In the genomic region with DNA sequence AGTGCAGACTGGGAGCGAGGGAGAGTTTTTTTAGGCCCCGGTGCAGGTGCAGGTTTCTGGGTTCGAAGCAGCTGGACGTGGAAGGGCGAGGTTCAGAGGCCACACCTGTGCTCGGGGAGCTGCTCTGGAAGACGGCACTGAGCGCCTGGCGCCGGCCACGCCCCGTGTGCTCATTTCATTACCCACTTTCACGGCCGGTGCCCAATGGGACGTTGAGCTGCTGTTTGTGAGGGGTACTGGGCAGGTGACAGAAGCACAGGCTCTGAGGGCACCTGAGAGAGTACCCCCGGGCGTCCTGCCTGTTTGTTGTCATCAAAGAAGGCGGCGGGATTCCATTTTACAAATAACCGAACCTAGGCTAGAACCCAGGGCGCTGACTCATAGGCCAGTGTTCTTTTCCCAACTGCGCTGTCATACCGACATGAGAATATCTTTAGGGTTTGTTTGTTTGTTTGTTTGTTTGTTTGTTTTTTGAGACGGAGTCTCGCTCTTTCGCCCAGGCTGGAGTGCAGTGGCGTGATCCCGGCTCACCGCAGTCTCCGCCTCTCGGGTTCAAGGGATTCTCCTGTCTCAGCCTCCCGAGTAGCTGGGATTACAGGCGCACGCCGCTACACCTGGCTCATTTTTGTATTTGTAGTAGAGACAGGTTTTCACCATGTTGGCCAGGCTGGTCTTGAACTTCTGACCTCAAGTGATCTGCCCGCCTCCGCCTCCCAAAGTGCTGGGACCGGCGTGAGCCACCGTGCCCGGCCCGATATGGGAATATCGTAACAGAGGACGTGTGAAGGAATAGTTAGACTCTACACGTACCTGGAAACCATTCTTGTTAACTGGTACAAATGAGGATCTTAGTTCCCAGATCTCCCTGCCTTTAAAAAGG, we compare ENCODE assay signal across 8 cellular contexts. TPM values are rescaled to one million over a fixed set of nuclear protein-coding genes. Genes with fewer than 3 reads are reported as not detected.
DNase-seq lines count a peak whose midpoint lies in the region; ATAC-seq and TF ChIP-seq lines count a peak whose summit lies in the region.

No MANE protein-coding gene starts in this region.

- TF ChIP-seq CTCF in GM12864 (IDR thresholded peaks at IDR 0.05; ENCODE audit: low read depth, low read length, missing control alignments) (no peak), HFFc6 (IDR thresholded peaks at IDR 0.05) (no peak), retinal pigment epithelial cell (conservative IDR thresholded peaks at IDR 0.05; ENCODE audit: low read depth, low read length) (no peak), omental fat pad (IDR thresholded peaks at IDR 0.05) (no peak)

- H3K9me3 Mint-ChIP-seq in HFFc6: no peaks in the 10 kb centered on the region
- no peaks in the 10 kb centered on the region for H3K9me3 Mint-ChIP-seq in activated T-helper 17 cell treated with anti-CD3 and anti-CD28 coated beads, Interleukin-2, amount 50 U/mL, for 72 hours

- intact Hi-C loops in head of caudate nucleus (cut with DNase I): loop anchor here (10.0 kb wide), 1 partner anchor 99 kb away; a partner anchor contains a TSS

- no peaks in the 10 kb centered on the region; the same call in 1 of the 2 replicates for H3K27me3 Mint-ChIP-seq in HFFc6 (ENCODE audit: insufficient read depth)
- no peaks in the 10 kb centered on the region for H3K27me3 Mint-ChIP-seq in activated T-helper 17 cell treated with anti-CD3 and anti-CD28 coated beads, Interleukin-2, amount 50 U/mL, for 72 hours

- H3K4me3 Mint-ChIP-seq in HFFc6: peak overlapping the region; percentile 99
- peak overlapping the region; percentile 91 for H3K4me3 Mint-ChIP-seq in activated T-helper 17 cell treated with anti-CD3 and anti-CD28 coated beads, Interleukin-2, amount 50 U/mL, for 72 hours

- no peaks in the 10 kb centered on the region for H3K36me3 Mint-ChIP-seq in HFFc6 (ENCODE audit: low read depth)
- no peaks in the 10 kb centered on the region for H3K36me3 Mint-ChIP-seq in activated T-helper 17 cell treated with anti-CD3 and anti-CD28 coated beads, Interleukin-2, amount 50 U/mL, for 72 hours (ENCODE audit: low read depth)

- DNase-seq in GM12864 (ENCODE audit: low read depth) (peak; percentile 38), HFFc6 (no peak), NCI-H2227 treated with DMSO at 0.1 percent for 48 hours (lab: John Stamatoyannopoulos, UW) (peak; percentile 48), head of caudate nucleus (peak in 28 of 42 donors; percentile 11 to 68 (median 40)), retinal pigment epithelial cell (ENCODE audit: low read depth) (no peak), superior temporal gyrus (ENCODE audit: extremely low spot score) (no peak), omental fat pad (ENCODE audit: low spot score) (no peak)

- no peak overlapping the region for H3K27ac Mint-ChIP-seq in HFFc6
- peak overlapping the region; percentile 80 for H3K27ac Mint-ChIP-seq in activated T-helper 17 cell treated with anti-CD3 and anti-CD28 coated beads, Interleukin-2, amount 50 U/mL, for 72 hours

- H3K4me3 ChIP-seq in GM12864 (ENCODE audit: low read depth, low read length) (peak overlapping the region; percentile 84), retinal pigment epithelial cell (ENCODE audit: low read length) (peak overlapping the region; percentile 68)

- ATAC-seq in activated T-helper 17 cell treated with anti-CD3 and anti-CD28 coated beads, Interleukin-2, amount 50 U/mL, for 72 hours (replicated peaks): peak; percentile 70
- no peak for ATAC-seq in omental fat pad (ENCODE audit: low FRiP score)

- peaks cover 20% of the 10 kb centered on the region for H3K4me1 Mint-ChIP-seq in HFFc6 (ENCODE audit: low read depth)
- H3K4me1 Mint-ChIP-seq in activated T-helper 17 cell treated with anti-CD3 and anti-CD28 coated beads, Interleukin-2, amount 50 U/mL, for 72 hours: no peaks in the 10 kb centered on the region

RNA-seq across cellular contexts. Expression of a gene that starts 16.6 kb away (rescaled TPM):
- under 1 TPM in 5 of 6 experiments, not detected in 1; 0.13 to 0.94 (median 0.33) TPM for total RNA-seq in HFFc6 (2021; fragmentation: NEBNext Ultra II Directional; extraction: Animal tissue kit (Norgen Biotek cat#: 25700))
- total RNA-seq in activated T-helper 17 cell treated with anti-CD3 and anti-CD28 coated beads, Interleukin-2, amount 50 U/mL, for 72 hours: under 1 TPM; 0.37 to 0.45 TPM
- total RNA-seq in omental fat pad: 10 to 100 TPM in 2 of 4 donors, 1 to 10 TPM in 2; 1.6 to 14.4 (median 8.6) TPM

Comparison
In these comparisons a context has a peak if more than half of its experiments do, and no peak if none do; other contexts are left out.
1. DNase-seq: peak in GM12864 (single experiment), NCI-H2227 treated with DMSO at 0.1 percent for 48 hours (single experiment) and head of caudate nucleus (28 of 42); none in HFFc6 (single experiment), retinal pigment epithelial cell (single experiment), superior temporal gyrus (single experiment) and omental fat pad (single experiment).